In genomic region chr3:197791120-197792018, GRCh38 we compare ENCODE assay signal across 8 cellular contexts. TPM values are rescaled to one million over a fixed set of nuclear protein-coding genes. Genes with fewer than 3 reads are reported as not detected.
A peak's percentile ranks its signal among the peaks of the same experiment; 100 is the strongest.
DNase-seq lines count a peak whose midpoint lies in the region; ATAC-seq and TF ChIP-seq lines count a peak whose summit lies in the region.

LRCH3 (plus strand) TSS chr3:197791254; CDS start chr3:197791279, 25 bp downstream.

- H3K36me3 ChIP-seq in SU-DHL-6 (ENCODE audit: low read length), result no peaks in the 10 kb centered on the region
- no peaks in the 10 kb centered on the region for H3K36me3 ChIP-seq in thoracic aorta

- H3K27me3 ChIP-seq in SU-DHL-6 (ENCODE audit: low read length) (no peaks in the 10 kb centered on the region), thoracic aorta (replicated peaks; ENCODE audit: insufficient read depth) (no peaks in the 10 kb centered on the region)

- no peaks in the 10 kb centered on the region for H3K9me3 ChIP-seq in SU-DHL-6 (ENCODE audit: insufficient read depth, low read length)
- H3K9me3 ChIP-seq in thoracic aorta, result no peaks in the 10 kb centered on the region

- CTCF ChIA-PET in GM10248 (lab: Yijun Ruan, JAX) (interaction anchor here (0.9 to 2.3 kb wide), 4 partner anchors 8 to 42 kb away, joined by 3 to 17 read pairs (median 3); no protein-coding TSS in a partner anchor), HEK293T (lab: Yijun Ruan, JAX) (no interaction called here)

- peaks cover 1% of the 10 kb centered on the region for H3K36me3 Mint-ChIP-seq in activated naive CD8-positive, alpha-beta T cell treated with anti-CD3 and anti-CD28 coated beads for 36 hours
- peaks cover 4% of the 10 kb centered on the region for H3K36me3 Mint-ChIP-seq in osteocyte (ENCODE audit: unreplicated experiment)

- no peaks in the 10 kb centered on the region for H3K9me3 Mint-ChIP-seq in activated naive CD8-positive, alpha-beta T cell treated with anti-CD3 and anti-CD28 coated beads for 36 hours
- no peaks in the 10 kb centered on the region for H3K9me3 Mint-ChIP-seq in osteocyte (ENCODE audit: unreplicated experiment)

- intact Hi-C loops in head of caudate nucleus (cut with DNase I), result loop anchor here (5.0 kb wide), 1 partner anchor 44 kb away; the partner anchor contains the start of gene FYTTD1

- H3K4me1 Mint-ChIP-seq in activated naive CD8-positive, alpha-beta T cell treated with anti-CD3 and anti-CD28 coated beads for 36 hours, result peaks cover 43% of the 10 kb centered on the region
- peaks cover 38% of the 10 kb centered on the region for H3K4me1 Mint-ChIP-seq in osteocyte (ENCODE audit: unreplicated experiment)

- H3K4me3 ChIP-seq in SU-DHL-6 (ENCODE audit: insufficient read depth, low read length, poor library complexity, severe bottlenecking) (peak within 1 kb of the TSS; percentile 68), thoracic aorta (peak within 1 kb of the TSS; percentile 92)

- no peaks in the 10 kb centered on the region for H3K9me2 ChIP-seq in SU-DHL-6 (replicated peaks; ENCODE audit: insufficient read depth, low read length)

- peak within 1 kb of the TSS; percentile 76 for H3K9ac ChIP-seq in SU-DHL-6 (ENCODE audit: low read length)

- TF ChIP-seq CTCF in GM10248 (IDR thresholded peaks at IDR 0.05; ENCODE audit: control extremely low read depth, extremely low read depth, low read depth, missing control alignments) (no peak), SU-DHL-6 (IDR thresholded peaks at IDR 0.05; ENCODE audit: insufficient read depth, low read length, poor library complexity, severe bottlenecking) (no peak), osteocyte (IDR thresholded peaks at IDR 0.05) (no peak), thoracic aorta (IDR thresholded peaks at IDR 0.05) (no peak)

- H3K27ac Mint-ChIP-seq in activated naive CD8-positive, alpha-beta T cell treated with anti-CD3 and anti-CD28 coated beads for 36 hours, result peak within 1 kb of the TSS; percentile 96
- H3K27ac Mint-ChIP-seq in osteocyte (ENCODE audit: unreplicated experiment), result peak within 1 kb of the TSS; percentile 98

- POLR2A ChIA-PET in GM10248 (lab: Yijun Ruan, JAX), result no interaction called here
- POLR2A ChIA-PET in HEK293T (lab: Yijun Ruan, JAX), result interaction anchor here (1.0 to 1.3 kb wide), 3 partner anchors 12 to 43 kb away, joined by 3 read pairs; no protein-coding TSS in a partner anchor

- H3K27ac ChIP-seq in SU-DHL-6 (ENCODE audit: low read depth, low read length) (peak within 1 kb of the TSS; percentile 83), thoracic aorta (peak within 1 kb of the TSS; percentile 93 to 95)

- no peaks in the 10 kb centered on the region for H4K20me1 ChIP-seq in SU-DHL-6 (ENCODE audit: low read depth, low read length)

- peak within 1 kb of the TSS; percentile 86 for H2AFZ ChIP-seq in SU-DHL-6 (ENCODE audit: low read depth, low read length, severe bottlenecking)

- H3K4me1 ChIP-seq in thoracic aorta (ENCODE audit: control insufficient read depth in 1 of 2, low read depth in 2 of 2), result peaks cover 16 to 38% of the 10 kb centered on the region in 2 donors

- DNase-seq in GM10248 (ENCODE audit: extremely low spot score) (peak; percentile 91), HEK293T (ENCODE audit: extremely low spot score) (peak; percentile 87), NCI-H1048 (lab: John Stamatoyannopoulos, UW) (peak; percentile 50), head of caudate nucleus (peak; percentile 48 to 93 (median 84)), osteocyte (ENCODE audit: extremely low spot score, unreplicated experiment) (peak; percentile 98), thoracic aorta (ENCODE audit: low spot score) (peak; percentile 40)
- DNase-seq in activated naive CD8-positive, alpha-beta T cell treated with anti-CD3 and anti-CD28 coated beads for 36 hours, result peak; percentile 89

- H3K79me2 ChIP-seq in SU-DHL-6 (ENCODE audit: insufficient read depth, low read length), result peaks cover 44% of the 10 kb centered on the region

- no peaks in the 10 kb centered on the region for H3K27me3 Mint-ChIP-seq in activated naive CD8-positive, alpha-beta T cell treated with anti-CD3 and anti-CD28 coated beads for 36 hours
- H3K27me3 Mint-ChIP-seq in osteocyte (ENCODE audit: unreplicated experiment), result no peaks in the 10 kb centered on the region

- peak; percentile 34 for ATAC-seq in thoracic aorta (ENCODE audit: insufficient number of reproducible peaks, low FRiP score, low read depth)

- H3K4me2 ChIP-seq in SU-DHL-6 (ENCODE audit: low read depth, low read length, poor library complexity, severe bottlenecking), result peak within 1 kb of the TSS; percentile 72

- H3F3A ChIP-seq in SU-DHL-6 (ENCODE audit: insufficient read depth), result peaks cover 19% of the 10 kb centered on the region; the same call in 1 of the 2 replicates

- H3K4me3 Mint-ChIP-seq in activated naive CD8-positive, alpha-beta T cell treated with anti-CD3 and anti-CD28 coated beads for 36 hours, result peak within 1 kb of the TSS; percentile 93
- peak within 1 kb of the TSS; percentile 97 for H3K4me3 Mint-ChIP-seq in osteocyte (ENCODE audit: unreplicated experiment)

TF ChIP-seq in HEK293T, 16 proteins besides CTCF, POLR2A, EP300 and RAD21:
- no peak for TF ChIP-seq CTBP1 (IDR thresholded peaks at IDR 0.05; ENCODE audit: borderline replicate concordance)
- no peak for TF ChIP-seq FOXA1 (IDR thresholded peaks at IDR 0.05)
- peak; percentile 72; the same call in 1 of the 2 replicates for TF ChIP-seq PKNOX1 (IDR thresholded peaks at IDR 0.05)
- TF ChIP-seq FOXM1 (IDR thresholded peaks at IDR 0.05; ENCODE audit: borderline replicate concordance), result no peak
- no peak for TF ChIP-seq FOXK2 (IDR thresholded peaks at IDR 0.05)
- TF ChIP-seq SP1 (IDR thresholded peaks at IDR 0.05), result no peak
- TF ChIP-seq L3MBTL2 (conservative IDR thresholded peaks at IDR 0.05), result no peak
- TF ChIP-seq SUZ12 (IDR thresholded peaks at IDR 0.05), result no peak
- no peak for TF ChIP-seq ARNT (IDR thresholded peaks at IDR 0.05)
- TF ChIP-seq ELF4 (IDR thresholded peaks at IDR 0.05), result peak; percentile 72
- TF ChIP-seq HDGF (IDR thresholded peaks at IDR 0.05; ENCODE audit: borderline replicate concordance), result no peak
- TF ChIP-seq NFRKB (IDR thresholded peaks at IDR 0.05), result no peak
- TF ChIP-seq BHLHE40 (IDR thresholded peaks at IDR 0.05; ENCODE audit: borderline replicate concordance), result no peak
- no peak for TF ChIP-seq TARDBP (IDR thresholded peaks at IDR 0.05)
- no peak for TF ChIP-seq LEF1 (IDR thresholded peaks at IDR 0.05; ENCODE audit: borderline replicate concordance)

RNA-seq across cellular contexts. Expression of gene LRCH3, which starts in this region (rescaled TPM):
- 10 to 100 TPM; 33.6 to 34.4 TPM for total RNA-seq in activated naive CD8-positive, alpha-beta T cell treated with anti-CD3 and anti-CD28 coated beads for 36 hours
- total RNA-seq in osteocyte, result 70.2 and 73.1 TPM in 2 replicates
- 10 to 100 TPM; 66.7 to 87.6 TPM for total RNA-seq in thoracic aorta

Comparison
In these comparisons a context has a peak if more than half of its experiments do, and no peak if none do; other contexts are left out.
1. Peak in every context shown above with its lines: DNase-seq, ATAC-seq, H3K4me3 ChIP-seq and H3K27ac ChIP-seq.
2. DNase-seq: peak in every context shown above with its lines; median percentile 98 in osteocyte; 91 in GM10248; 89 in activated naive CD8-positive, alpha-beta T cell treated with anti-CD3 and anti-CD28 coated beads for 36 hours; 87 in HEK293T; 84 in head of caudate nucleus; 50 in NCI-H1048; 40 in thoracic aorta.